ENCODE assay signal across 1 cellular context in genomic region chr17:48830840-48831548, GRCh38.
TF ChIP-seq lines count a peak whose summit lies in the region.

A gene with protein sequence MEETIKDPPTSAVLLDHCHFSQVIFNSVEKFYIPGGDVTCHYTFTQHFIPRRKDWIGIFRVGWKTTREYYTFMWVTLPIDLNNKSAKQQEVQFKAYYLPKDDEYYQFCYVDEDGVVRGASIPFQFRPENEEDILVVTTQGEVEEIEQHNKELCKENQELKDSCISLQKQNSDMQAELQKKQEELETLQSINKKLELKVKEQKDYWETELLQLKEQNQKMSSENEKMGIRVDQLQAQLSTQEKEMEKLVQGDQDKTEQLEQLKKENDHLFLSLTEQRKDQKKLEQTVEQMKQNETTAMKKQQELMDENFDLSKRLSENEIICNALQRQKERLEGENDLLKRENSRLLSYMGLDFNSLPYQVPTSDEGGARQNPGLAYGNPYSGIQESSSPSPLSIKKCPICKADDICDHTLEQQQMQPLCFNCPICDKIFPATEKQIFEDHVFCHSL (plus strand): TSS chr17:48831035. CDS start chr17:48841708, 10,673 bp downstream.

TF ChIP-seq in K562, 482 proteins besides CTCF, POLR2A, EP300 and RAD21 (continued from another document and continues in another):
- TF ChIP-seq CTCFL (IDR thresholded peaks at IDR 0.05; ENCODE audit: borderline replicate concordance, insufficient read depth, low read depth, low read length, poor library complexity, severe bottlenecking) = no peak
- TF ChIP-seq CXXC5 (CRISPR knock-in tag; IDR thresholded peaks at IDR 0.05) = peak; percentile 68
- TF ChIP-seq ZNF395 (CRISPR knock-in tag; IDR thresholded peaks at IDR 0.05) = no peak
- TF ChIP-seq ZBTB40 (IDR thresholded peaks at IDR 0.05) = no peak
- TF ChIP-seq ZBTB40 (CRISPR knock-in tag; IDR thresholded peaks at IDR 0.05) = no peak
- TF ChIP-seq MTA3 (IDR thresholded peaks at IDR 0.05; ENCODE audit: borderline replicate concordance) = peak; percentile 87
- TF ChIP-seq, protein P1, sequence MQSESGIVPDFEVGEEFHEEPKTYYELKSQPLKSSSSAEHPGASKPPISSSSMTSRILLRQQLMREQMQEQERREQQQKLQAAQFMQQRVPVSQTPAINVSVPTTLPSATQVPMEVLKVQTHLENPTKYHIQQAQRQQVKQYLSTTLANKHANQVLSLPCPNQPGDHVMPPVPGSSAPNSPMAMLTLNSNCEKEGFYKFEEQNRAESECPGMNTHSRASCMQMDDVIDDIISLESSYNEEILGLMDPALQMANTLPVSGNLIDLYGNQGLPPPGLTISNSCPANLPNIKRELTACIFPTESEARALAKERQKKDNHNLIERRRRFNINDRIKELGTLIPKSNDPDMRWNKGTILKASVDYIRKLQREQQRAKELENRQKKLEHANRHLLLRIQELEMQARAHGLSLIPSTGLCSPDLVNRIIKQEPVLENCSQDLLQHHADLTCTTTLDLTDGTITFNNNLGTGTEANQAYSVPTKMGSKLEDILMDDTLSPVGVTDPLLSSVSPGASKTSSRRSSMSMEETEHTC (IDR thresholded peaks at IDR 0.05) = no peak
- TF ChIP-seq SMARCA4 (IDR thresholded peaks at IDR 0.05) = no peak; the same call in 1 of the 2 replicates
- TF ChIP-seq ZNF184 (CRISPR knock-in tag; IDR thresholded peaks at IDR 0.05) = no peak
- no peak for TF ChIP-seq ZNF23 (CRISPR knock-in tag; IDR thresholded peaks at IDR 0.05)
- TF ChIP-seq KLF6 (CRISPR knock-in tag; IDR thresholded peaks at IDR 0.05; ENCODE audit: borderline replicate concordance) = no peak
- TF ChIP-seq RBBP5 (IDR thresholded peaks at IDR 0.05; ENCODE audit: borderline replicate concordance, insufficient read depth, low read length, poor library complexity, severe bottlenecking) = peak; percentile 68
- TF ChIP-seq NFIX (CRISPR knock-in tag; IDR thresholded peaks at IDR 0.05; ENCODE audit: low read depth) = no peak
- TF ChIP-seq ZBTB34 (CRISPR knock-in tag; IDR thresholded peaks at IDR 0.05) = no peak
- no peak for TF ChIP-seq FOS (IDR thresholded peaks at IDR 0.05; ENCODE audit: extremely low read depth, insufficient read length)
- peak; percentile 58; the same call in 1 of the 2 replicates for TF ChIP-seq JUN (IDR thresholded peaks at IDR 0.05; ENCODE audit: borderline replicate concordance, low read depth, low read length)
- no peak; the same call in 1 of the 2 replicates for TF ChIP-seq JUN (CRISPR knock-in tag; IDR thresholded peaks at IDR 0.05; ENCODE audit: borderline replicate concordance)
- peak; percentile 50 for TF ChIP-seq RB1 (IDR thresholded peaks at IDR 0.05; ENCODE audit: low read depth)
- no peak for TF ChIP-seq ZSCAN32 (CRISPR knock-in tag; IDR thresholded peaks at IDR 0.05)
- TF ChIP-seq RBM14 (IDR thresholded peaks at IDR 0.05; ENCODE audit: borderline replicate concordance, insufficient read depth, low read depth, low read length) = no peak
- TF ChIP-seq FOXP4 (CRISPR knock-in tag; IDR thresholded peaks at IDR 0.05; ENCODE audit: borderline replicate concordance) = peak; percentile 76; the same call in 1 of the 2 replicates
- TF ChIP-seq ILF3 (IDR thresholded peaks at IDR 0.05; ENCODE audit: borderline replicate concordance) = no peak; the same call in 1 of the 2 replicates
- TF ChIP-seq HDAC8 (tag; IDR thresholded peaks at IDR 0.05) = peak; percentile 61; the same call in 1 of the 2 replicates
- TF ChIP-seq, protein P2, sequence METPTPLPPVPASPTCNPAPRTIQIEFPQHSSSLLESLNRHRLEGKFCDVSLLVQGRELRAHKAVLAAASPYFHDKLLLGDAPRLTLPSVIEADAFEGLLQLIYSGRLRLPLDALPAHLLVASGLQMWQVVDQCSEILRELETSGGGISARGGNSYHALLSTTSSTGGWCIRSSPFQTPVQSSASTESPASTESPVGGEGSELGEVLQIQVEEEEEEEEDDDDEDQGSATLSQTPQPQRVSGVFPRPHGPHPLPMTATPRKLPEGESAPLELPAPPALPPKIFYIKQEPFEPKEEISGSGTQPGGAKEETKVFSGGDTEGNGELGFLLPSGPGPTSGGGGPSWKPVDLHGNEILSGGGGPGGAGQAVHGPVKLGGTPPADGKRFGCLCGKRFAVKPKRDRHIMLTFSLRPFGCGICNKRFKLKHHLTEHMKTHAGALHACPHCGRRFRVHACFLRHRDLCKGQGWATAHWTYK (CRISPR knock-in tag; IDR thresholded peaks at IDR 0.05) = 0 out of 2 replicates have a peak, but pooled peaks have one; percentile 30
- 0 out of 2 replicates have a peak, but pooled peaks have one; percentile 20 for TF ChIP-seq FOSL1 (tag; conservative IDR thresholded peaks at IDR 0.05)
- TF ChIP-seq, protein P3, sequence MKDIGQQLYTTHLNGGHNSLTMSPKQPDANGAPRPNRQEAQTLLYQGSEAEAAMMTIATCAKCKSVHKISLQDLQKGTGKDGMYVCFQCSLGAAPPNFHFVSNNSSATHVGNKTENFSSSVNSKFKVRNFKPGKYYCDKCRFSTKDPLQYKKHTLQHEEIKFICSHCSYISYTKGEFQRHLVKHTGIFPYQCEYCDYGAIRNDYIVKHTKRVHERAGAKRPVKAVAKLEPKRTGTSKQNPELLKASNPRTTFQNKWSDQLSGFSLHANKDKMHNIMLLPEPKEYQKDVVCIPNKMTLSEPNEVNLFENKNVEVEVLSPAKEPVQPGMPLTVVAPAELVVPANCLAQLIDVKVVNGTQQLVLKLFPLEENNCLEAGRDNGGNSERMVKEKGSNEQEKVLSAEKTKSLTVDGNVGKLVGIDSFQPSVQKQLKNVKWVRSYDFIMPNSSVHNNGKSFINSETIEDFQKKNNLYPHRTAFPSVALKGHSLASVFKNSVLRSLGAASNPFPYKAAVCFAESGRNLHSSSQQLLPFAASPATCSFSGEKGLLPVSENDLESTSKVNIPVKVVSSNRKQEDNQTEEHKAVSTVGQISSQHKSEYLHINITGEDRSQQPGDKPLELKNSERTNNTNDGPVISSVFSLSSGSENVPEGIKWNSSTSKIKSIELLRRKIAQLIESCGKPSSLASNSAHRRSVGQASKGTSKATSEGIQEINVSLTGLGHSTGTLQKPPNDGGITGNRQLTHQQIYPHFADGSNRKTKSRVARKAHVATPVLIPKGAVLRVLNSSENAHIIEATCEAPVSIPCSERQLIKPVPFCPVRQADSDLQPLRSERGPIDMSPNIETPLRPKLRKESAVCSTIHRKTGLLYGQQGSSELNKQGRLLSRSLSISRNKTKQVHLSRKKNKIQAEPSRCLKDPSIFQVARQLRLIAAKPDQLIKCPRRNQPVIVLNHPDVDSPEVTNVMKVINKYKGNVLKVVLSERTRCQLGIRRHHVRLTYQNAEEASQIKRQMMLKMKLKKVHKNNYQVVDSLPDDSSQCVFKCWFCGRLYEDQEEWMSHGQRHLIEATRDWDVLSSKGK (CRISPR knock-in tag; IDR thresholded peaks at IDR 0.05) = no peak
- TF ChIP-seq SAFB2 (IDR thresholded peaks at IDR 0.05; ENCODE audit: borderline replicate concordance, low read depth, low read length, severe bottlenecking) = no peak
- 0 out of 2 replicates have a peak, but pooled peaks have one; percentile 62 for TF ChIP-seq HNRNPL (IDR thresholded peaks at IDR 0.05; ENCODE audit: low read depth, low read length)
- TF ChIP-seq ZBTB1 (CRISPR knock-in tag; IDR thresholded peaks at IDR 0.05; ENCODE audit: borderline replicate concordance, low read depth) = no peak
- TF ChIP-seq ZNF766 (CRISPR knock-in tag; conservative IDR thresholded peaks at IDR 0.05) = 0 out of 2 replicates have a peak, but pooled peaks have one; percentile 35
- no peak for TF ChIP-seq KAT2B (IDR thresholded peaks at IDR 0.05; ENCODE audit: low read depth, low read length)
